In the genomic region with DNA sequence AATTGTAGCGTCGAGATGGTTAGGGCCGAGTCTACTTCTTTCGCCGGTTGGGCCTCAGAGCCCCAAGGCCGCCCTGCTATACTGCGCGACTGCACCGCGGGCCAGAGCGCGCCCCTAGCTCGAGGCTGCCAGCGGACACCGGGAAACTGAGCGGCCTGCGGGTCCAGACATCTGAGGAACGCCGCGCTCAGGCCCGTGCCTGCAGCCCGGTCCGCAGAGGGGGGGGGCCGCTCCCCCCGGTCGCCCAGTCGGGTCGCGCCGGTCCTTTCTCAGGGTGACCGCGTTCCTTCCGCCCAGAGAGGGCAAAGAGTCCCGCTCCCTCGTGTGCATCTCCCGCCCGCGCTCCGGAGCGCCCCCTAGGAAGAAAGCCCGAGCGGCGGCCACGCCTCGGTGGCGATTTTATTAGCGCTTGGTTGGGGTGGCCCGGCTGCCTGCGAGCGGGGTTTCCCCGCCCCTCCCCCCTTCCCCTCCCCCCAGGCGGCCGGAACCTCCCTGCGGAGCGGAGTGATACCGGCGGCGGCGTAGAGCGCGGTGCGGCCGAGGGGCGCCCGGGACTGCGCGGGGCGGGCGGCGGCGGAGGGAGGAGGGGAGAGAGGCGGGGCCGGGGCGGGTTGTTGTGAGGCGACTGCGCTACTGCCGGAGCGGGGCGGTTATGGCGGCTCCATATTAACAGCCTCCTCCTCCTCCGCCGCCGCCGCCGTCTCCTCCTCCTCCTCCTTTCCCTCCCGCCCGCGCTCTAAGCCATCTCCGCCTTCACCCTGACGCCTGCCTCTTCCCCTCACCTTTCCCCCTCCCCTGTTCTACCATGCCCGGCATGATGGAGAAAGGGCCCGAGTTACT, we compare ENCODE assay signal across 8 cellular contexts. TPM values are rescaled to one million over a fixed set of nuclear protein-coding genes. Genes with fewer than 3 reads are reported as not detected.
DNase-seq lines count a peak whose midpoint lies in the region; ATAC-seq and TF ChIP-seq lines count a peak whose summit lies in the region.

A gene (plus strand): TSS at position 611 of the 840 bp plus-strand sequence. CDS start 195 bp downstream, at position 806.

- peak; percentile 69 for TF ChIP-seq CTCF in LNCaP clone FGC (IDR thresholded peaks at IDR 0.05; ENCODE audit: control insufficient read depth, extremely low read depth, insufficient read depth)
- peak; percentile 42 for TF ChIP-seq CTCF in fibroblast of pulmonary artery (IDR thresholded peaks at IDR 0.05; ENCODE audit: low read length, missing control alignments)
- TF ChIP-seq CTCF in nephron progenitor cell (IDR thresholded peaks at IDR 0.05), result peak; percentile 78

- H3K4me1 Mint-ChIP-seq in nephron progenitor cell, result peaks cover 30% of the 10 kb centered on the region
- H3K4me1 Mint-ChIP-seq in stimulated activated naive CD8-positive, alpha-beta T cell treated with anti-CD3 and anti-CD28 coated beads, Interleukin-15, amount 100 ng/mL, for 72 hours, result peaks cover 22% of the 10 kb centered on the region

- peaks cover 3% of the 10 kb centered on the region for H3K27me3 Mint-ChIP-seq in nephron progenitor cell (ENCODE audit: low read depth, poor library complexity)
- no peaks in the 10 kb centered on the region for H3K27me3 Mint-ChIP-seq in stimulated activated naive CD8-positive, alpha-beta T cell treated with anti-CD3 and anti-CD28 coated beads, Interleukin-15, amount 100 ng/mL, for 72 hours

- H3K4me3 Mint-ChIP-seq in nephron progenitor cell, result peak within 1 kb of the TSS; percentile 92
- H3K4me3 Mint-ChIP-seq in stimulated activated naive CD8-positive, alpha-beta T cell treated with anti-CD3 and anti-CD28 coated beads, Interleukin-15, amount 100 ng/mL, for 72 hours, result peak within 1 kb of the TSS; percentile 96 to 97

- peaks cover 18% of the 10 kb centered on the region for H3K36me3 Mint-ChIP-seq in nephron progenitor cell (ENCODE audit: low read depth)

- ATAC-seq in stimulated activated naive CD8-positive, alpha-beta T cell treated with anti-CD3 and anti-CD28 coated beads, Interleukin-15, amount 100 ng/mL, for 72 hours, result peak; percentile 86

- DNase-seq in ELR (ENCODE audit: low read depth), result peak; percentile 93
- DNase-seq in H4 (ENCODE audit: low spot score), result peak; percentile 81
- peak; percentile 59 for DNase-seq in LNCaP clone FGC (ENCODE audit: low read depth)
- peak; percentile 91 for DNase-seq in activated T-helper 9 cell treated with anti-CD3 and anti-CD28 coated beads, Interleukin-2, amount 50 U/mL, for 16 hours (ENCODE audit: low read depth)
- DNase-seq in fibroblast of pulmonary artery (ENCODE audit: low read depth), result peak; percentile 93
- peak; percentile 95 for DNase-seq in nephron progenitor cell
- DNase-seq in stimulated activated naive CD8-positive, alpha-beta T cell treated with anti-CD3 and anti-CD28 coated beads, Interleukin-15, amount 100 ng/mL, for 72 hours, result peak; percentile 92 to 93

- H3K4me3 ChIP-seq in LNCaP clone FGC (ENCODE audit: low read depth, low read length) (peak within 1 kb of the TSS; percentile 90), fibroblast of pulmonary artery (replicated peaks; ENCODE audit: low read depth, low read length) (peak within 1 kb of the TSS; percentile 95)

- H3K27ac Mint-ChIP-seq in nephron progenitor cell, result peak within 1 kb of the TSS; percentile 98
- H3K27ac Mint-ChIP-seq in stimulated activated naive CD8-positive, alpha-beta T cell treated with anti-CD3 and anti-CD28 coated beads, Interleukin-15, amount 100 ng/mL, for 72 hours, result peak within 1 kb of the TSS; percentile 98 to 99

- peak; percentile 54 for TF ChIP-seq POLR2A in Raji (IDR thresholded peaks at IDR 0.05; ENCODE audit: insufficient read depth, low read depth, low read length)

- no peaks in the 10 kb centered on the region for H3K9me3 Mint-ChIP-seq in nephron progenitor cell
- no peaks in the 10 kb centered on the region for H3K9me3 Mint-ChIP-seq in stimulated activated naive CD8-positive, alpha-beta T cell treated with anti-CD3 and anti-CD28 coated beads, Interleukin-15, amount 100 ng/mL, for 72 hours

RNA-seq across cellular contexts. Expression of the gene that starts here (rescaled TPM):
- total RNA-seq in H4 (2014; rRNA removed; shearing (Covaris generic)), result 4.6 and 14.8 TPM in 2 replicates

Comparison
In these comparisons a context has a peak if more than half of its experiments do, and no peak if none do; other contexts are left out.
1. Peak in every context shown above with its lines: DNase-seq, ATAC-seq and H3K4me3 ChIP-seq.